Comparison of ENCODE assay signal across 8 cellular contexts in genomic region chr11:120334894-120335462, GRCh38. TPM values are rescaled to one million over a fixed set of nuclear protein-coding genes. Genes with fewer than 3 reads are reported as not detected.
DNase-seq lines count a peak whose midpoint lies in the region; ATAC-seq and TF ChIP-seq lines count a peak whose summit lies in the region.

No MANE protein-coding gene starts in this region.

- no peaks in the 10 kb centered on the region for H3K27me3 ChIP-seq in osteoblast (ENCODE audit: insufficient read depth, low read length)

- H3K27ac ChIP-seq in osteoblast (ENCODE audit: low read depth, low read length), result peak overlapping the region; percentile 98

- peaks cover 24% of the 10 kb centered on the region for H3K4me1 Mint-ChIP-seq in activated naive CD8-positive, alpha-beta T cell treated with anti-CD3 and anti-CD28 coated beads for 36 hours

- TF ChIP-seq CTCF in osteoblast (IDR thresholded peaks at IDR 0.05; ENCODE audit: extremely low read depth, low read depth, low read length), result peak; percentile 66

- H3K79me2 ChIP-seq in osteoblast (ENCODE audit: insufficient read depth, low read length), result peaks cover 34% of the 10 kb centered on the region

- peak overlapping the region; percentile 97 for H3K4me3 ChIP-seq in osteoblast (ENCODE audit: insufficient read depth, low read length)

- H3K4me1 ChIP-seq in osteoblast (ENCODE audit: insufficient read depth, low read length), result peaks cover 64% of the 10 kb centered on the region

- peaks cover 57% of the 10 kb centered on the region for H3K27me3 Mint-ChIP-seq in activated naive CD8-positive, alpha-beta T cell treated with anti-CD3 and anti-CD28 coated beads for 36 hours

- H3K9me3 ChIP-seq in osteoblast (ENCODE audit: low read depth, low read length), result no peaks in the 10 kb centered on the region

- no peak for ATAC-seq in HG02884 (IDR thresholded peaks at IDR 0.05; ENCODE audit: unreplicated experiment)
- no peak for ATAC-seq in HG03139 (IDR thresholded peaks at IDR 0.05; ENCODE audit: unreplicated experiment)

- H3K27ac Mint-ChIP-seq in activated naive CD8-positive, alpha-beta T cell treated with anti-CD3 and anti-CD28 coated beads for 36 hours, result no peak overlapping the region

- no peaks in the 10 kb centered on the region for H3K9me3 Mint-ChIP-seq in activated naive CD8-positive, alpha-beta T cell treated with anti-CD3 and anti-CD28 coated beads for 36 hours

- peak overlapping the region; percentile 69 for H3K4me3 Mint-ChIP-seq in activated naive CD8-positive, alpha-beta T cell treated with anti-CD3 and anti-CD28 coated beads for 36 hours

- DNase-seq in GM03348 (ENCODE audit: low spot score) (peak; percentile 69), M059J (ENCODE audit: low read depth) (peak; percentile 82), RPMI7951 (ENCODE audit: low read depth) (peak; percentile 76), glomerular endothelial cell (ENCODE audit: extremely low read depth, low read depth, low spot score) (peak; percentile 78), osteoblast (ENCODE audit: insufficient read length, low spot score, missing footprints) (peak; percentile 89)
- DNase-seq in activated naive CD8-positive, alpha-beta T cell treated with anti-CD3 and anti-CD28 coated beads for 36 hours, result peak; percentile 41

- peak overlapping the region; percentile 96 for H3K4me2 ChIP-seq in osteoblast (ENCODE audit: insufficient read depth, low read length)

- H3K36me3 Mint-ChIP-seq in activated naive CD8-positive, alpha-beta T cell treated with anti-CD3 and anti-CD28 coated beads for 36 hours, result peaks cover 3% of the 10 kb centered on the region

- peaks cover 29% of the 10 kb centered on the region for H4K20me1 ChIP-seq in osteoblast (ENCODE audit: insufficient read depth, low read length)

- H2AFZ ChIP-seq in osteoblast (ENCODE audit: low read length), result peak overlapping the region; percentile 78

- peaks cover 10% of the 10 kb centered on the region for H3K36me3 ChIP-seq in osteoblast (ENCODE audit: insufficient read depth, low read length)

RNA-seq across cellular contexts. Expression of gene ARHGEF12, which starts 1.2 kb away (rescaled TPM):
- total RNA-seq in M059J (2014; rRNA removed; shearing (Covaris generic)), result 31.0 and 56.6 TPM in 2 replicates
- 42.0 and 46.4 TPM in 2 replicates for total RNA-seq in RPMI7951 (2014; rRNA removed; shearing (Covaris generic))
- 10 to 100 TPM; 13.7 to 13.8 TPM for total RNA-seq in activated naive CD8-positive, alpha-beta T cell treated with anti-CD3 and anti-CD28 coated beads for 36 hours
- 70.3 and 107 TPM in 2 replicates for total RNA-seq in glomerular endothelial cell
- 118 and 134 TPM in 2 replicates for total RNA-seq in osteoblast

RNA-seq across cellular contexts. Expression of gene TLCD5, which starts 9.9 kb away (rescaled TPM):
- 3.7 and 4.8 TPM in 2 replicates for total RNA-seq in M059J (2014; rRNA removed; shearing (Covaris generic))
- 3.4 and 4.9 TPM in 2 replicates for total RNA-seq in RPMI7951 (2014; rRNA removed; shearing (Covaris generic))
- under 1 TPM; 0.37 to 0.42 TPM for total RNA-seq in activated naive CD8-positive, alpha-beta T cell treated with anti-CD3 and anti-CD28 coated beads for 36 hours
- total RNA-seq in glomerular endothelial cell, result 6.2 and 7.2 TPM in 2 replicates
- total RNA-seq in osteoblast, result 11.5 and 11.9 TPM in 2 replicates
